29 cellular contexts compared by ENCODE assay signal in genomic region chr11:33125611-33126010, GRCh38.
"Had no signal": no experiment of that assay in that cellular context is flagged by ENCODE, and none has a peak within 500 bp of the region (broad histone marks: within the 10 kb centered on the region; RNA-seq: fewer than 3 reads in every experiment).

No MANE protein-coding gene starts in this region.

- H3K9ac ChIP-seq: neural progenitor cell, parathyroid adenoma had no signal

- H3K27me3 ChIP-seq: gastroesophageal sphincter, hepatocyte, neural progenitor cell, sigmoid colon, upper lobe of left lung, vagina had no signal

- H3K4me1 ChIP-seq: gastroesophageal sphincter, neural progenitor cell, parathyroid adenoma, psoas muscle, sigmoid colon, vagina had no signal

- DNase-seq: activated CD4-positive, alpha-beta T cell treated with anti-CD3 and anti-CD28 coated beads for 4 hours; activated CD4-positive, alpha-beta T cell treated with anti-CD3 and anti-CD28 coated beads, Interleukin-2, amount 50 U/mL, for 4 hours; activated naive CD4-positive, alpha-beta T cell treated with Interleukin-2 at 50 U/mL for 16 hours; activated naive CD8-positive, alpha-beta T cell treated with anti-CD3 and anti-CD28 coated beads, Interleukin-2, amount 10 ng/mL, durations not matched to agents 7 days and 5 days; activated T-cell treated with anti-CD3 and anti-CD28 coated beads for 4 hours; activated T-cell treated with anti-CD3 and anti-CD28 coated beads, Interleukin-2, amount 50 U/mL, for 72 hours; amniotic stem cell; caudate nucleus; cortex of kidney; effector memory CD8-positive, alpha-beta T cell; erythroblast; kidney; left colon; naive thymus-derived CD8-positive, alpha-beta T cell; occipital lobe; psoas muscle; sigmoid colon; small intestine; stimulated activated CD4-positive, alpha-beta T cell treated with anti-CD3 and anti-CD28 coated beads, Interleukin-1b, Interleukin-23, amount 100 ng/mL, for 48 hours; stimulated activated CD4-positive, alpha-beta T cell treated with anti-CD3 and anti-CD28 coated beads, Interleukin-4, amount 100 ng/mL, for 4 hours; stimulated activated CD8-positive, alpha-beta memory T cell treated with anti-CD3 and anti-CD28 coated beads, Interleukin-4, amount 100 ng/mL, for 48 hours; stimulated activated naive CD8-positive, alpha-beta T cell treated with anti-CD3 and anti-CD28 coated beads, Interleukin-15, amount 100 ng/mL, for 72 hours; substantia nigra; upper lobe of left lung had no signal

- H3K9me3 ChIP-seq: gastroesophageal sphincter, psoas muscle, sigmoid colon, upper lobe of left lung, vagina had no signal

- H3K27ac ChIP-seq: gastroesophageal sphincter, hepatocyte, neural progenitor cell, parathyroid adenoma, psoas muscle, sigmoid colon, upper lobe of left lung, vagina had no signal

- H3K4me2 ChIP-seq: hepatocyte, neural progenitor cell had no signal

- H2AFZ ChIP-seq: hepatocyte, neural progenitor cell, parathyroid adenoma had no signal

- FAIRE-seq: kidney, small intestine had no signal

- H3K4me3 ChIP-seq: gastroesophageal sphincter, hepatocyte, neural progenitor cell, psoas muscle, sigmoid colon, upper lobe of left lung, vagina had no signal

- H3K36me3 ChIP-seq: sigmoid colon, vagina had no signal

- H3K79me2 ChIP-seq: hepatocyte, parathyroid adenoma had no signal
